23 cellular contexts compared by ENCODE assay signal in the genomic region with DNA sequence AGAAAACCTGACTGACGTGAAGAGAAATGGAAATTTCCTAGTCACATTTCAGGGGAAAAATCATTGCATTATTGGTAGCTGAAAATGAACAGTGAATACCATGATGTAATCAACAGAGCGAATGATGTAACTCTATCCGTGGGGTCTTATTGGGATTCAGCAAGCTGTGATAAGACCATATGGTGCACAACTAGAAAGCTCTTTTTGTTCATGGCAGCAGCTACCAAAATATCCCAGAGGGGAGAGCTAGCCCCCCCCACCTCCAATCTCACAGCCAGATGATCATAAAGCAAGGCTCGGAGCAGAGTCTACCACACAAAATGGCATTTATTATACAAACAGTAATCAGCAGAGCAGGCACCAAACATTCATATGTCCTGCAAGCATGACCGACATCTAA. TPM values are rescaled to one million over a fixed set of nuclear protein-coding genes. Genes with fewer than 3 reads are reported as not detected.
DNase-seq lines count a peak whose midpoint lies in the region; ATAC-seq and TF ChIP-seq lines count a peak whose summit lies in the region.
"Had no signal": no experiment of that assay in that cellular context is flagged by ENCODE, and none has a peak within 500 bp of the region (broad histone marks: within the 10 kb centered on the region; RNA-seq: fewer than 3 reads in every experiment).

No MANE protein-coding gene starts in this region.

- no peaks in the 10 kb centered on the region for H3K36me3 ChIP-seq in smooth muscle cell (ENCODE audit: low read depth)
- H3K36me3 ChIP-seq: colonic mucosa had no signal

- H3K79me2 ChIP-seq in smooth muscle cell (ENCODE audit: low read depth), result no peaks in the 10 kb centered on the region

- WGBS in smooth muscle cell (ENCODE audit: low lambda C conversion rate), result 51% methylated on average over 5 of the region's 5 CpGs

- no peaks in the 10 kb centered on the region for H3K4me1 ChIP-seq in smooth muscle cell (ENCODE audit: low read depth)
- H3K4me1 ChIP-seq: colonic mucosa, testis had no signal

- no peak for TF ChIP-seq CTCF in WTC11 (IDR thresholded peaks at IDR 0.05)
- no peak for TF ChIP-seq CTCF in smooth muscle cell (IDR thresholded peaks at IDR 0.05; ENCODE audit: borderline replicate concordance, insufficient read depth, poor library complexity, severe bottlenecking)

- no peaks in the 10 kb centered on the region for H4K20me1 ChIP-seq in smooth muscle cell (ENCODE audit: low read depth)

- H3K27me3 Mint-ChIP-seq in activated naive CD4-positive, alpha-beta T cell treated with anti-CD3 and anti-CD28 coated beads, Interleukin-2, amount 50 U/mL, for 24 hours, result no peaks in the 10 kb centered on the region
- no peaks in the 10 kb centered on the region for H3K27me3 Mint-ChIP-seq in WTC11 (ENCODE audit: low read depth)

- peak overlapping the region; percentile 30 for H3K27ac ChIP-seq in smooth muscle cell (ENCODE audit: low read depth)
- H3K27ac ChIP-seq: colonic mucosa, testis had no signal

- POLR2A ChIA-PET in WTC11 (lab: Charles Lee), result no interaction called here

- no peaks in the 10 kb centered on the region for H3K27me3 ChIP-seq in smooth muscle cell (ENCODE audit: low read depth)
- H3K27me3 ChIP-seq: colonic mucosa, testis had no signal

- H3K4me2 ChIP-seq in smooth muscle cell, result no peak overlapping the region

- DNase-seq in activated naive CD4-positive, alpha-beta T cell (lab: John Stamatoyannopoulos, UW), result no peak
- peak; percentile 99 for DNase-seq in NCI-H2171 treated with DMSO at 0.1 percent for 48 hours (lab: John Stamatoyannopoulos, UW)
- DNase-seq in WTC11 (ENCODE audit: low spot score), result no peak
- DNase-seq in smooth muscle cell (lab: John Stamatoyannopoulos, UW; ENCODE audit: unreplicated experiment), result no peak
- no peak for DNase-seq in DMS153 (lab: John Stamatoyannopoulos, UW)
- DNase-seq: activated CD8-positive, alpha-beta T cell treated with anti-CD3 and anti-CD28 coated beads, Interleukin-2, amount 10 ng/mL, durations not matched to agents 7 days and 5 days; activated T-cell treated with anti-CD3 and anti-CD28 coated beads, Interleukin-2, amount 50 U/mL, for 48 hours; colonic mucosa; DMS79; foreskin fibroblast; GOT3; MM.1S; NCI-H2029 treated with DMSO at 0.1 percent for 48 hours; stimulated activated CD4-positive, alpha-beta T cell treated with anti-CD3 and anti-CD28 coated beads, Interleukin-12 subunit alpha, Interleukin-12 subunit beta, amount 100 ng/mL, for 4 hours; T-helper 17 cell; testis had no signal

- H3K4me3 ChIP-seq in smooth muscle cell, result no peak overlapping the region
- H3K4me3 ChIP-seq: colonic mucosa, testis had no signal

- no peak overlapping the region for H3K9ac ChIP-seq in smooth muscle cell (ENCODE audit: low read depth)

- ATAC-seq in WTC11, result no peak
- no peak for ATAC-seq in HG02981 (IDR thresholded peaks at IDR 0.05; ENCODE audit: unreplicated experiment)
- ATAC-seq in GM19324 (IDR thresholded peaks at IDR 0.05; ENCODE audit: low FRiP score, unreplicated experiment), result no peak
- ATAC-seq: activated CD8-positive, alpha-beta T cell treated with anti-CD3 and anti-CD28 coated beads, Interleukin-2, amount 10 ng/mL, durations not matched to agents 7 days and 5 days; T-helper 17 cell had no signal

- peak overlapping the region; percentile 5 for H2AFZ ChIP-seq in smooth muscle cell (ENCODE audit: low read depth)

- no peaks in the 10 kb centered on the region for H3K4me1 Mint-ChIP-seq in activated naive CD4-positive, alpha-beta T cell treated with anti-CD3 and anti-CD28 coated beads, Interleukin-2, amount 50 U/mL, for 24 hours
- peaks cover 21% of the 10 kb centered on the region for H3K4me1 Mint-ChIP-seq in WTC11
- H3K4me1 Mint-ChIP-seq: IgD-negative memory B cell, T-helper 17 cell had no signal

- H3K27ac Mint-ChIP-seq in activated naive CD4-positive, alpha-beta T cell treated with anti-CD3 and anti-CD28 coated beads, Interleukin-2, amount 50 U/mL, for 24 hours, result peak overlapping the region; percentile 51
- no peak overlapping the region for H3K27ac Mint-ChIP-seq in WTC11
- H3K27ac Mint-ChIP-seq: activated CD8-positive, alpha-beta T cell treated with anti-CD3 and anti-CD28 coated beads, Interleukin-2, amount 10 ng/mL, durations not matched to agents 7 days and 5 days; activated naive CD8-positive, alpha-beta T cell; IgD-negative memory B cell; mesothelial cell of epicardium; T-helper 17 cell had no signal

- no peaks in the 10 kb centered on the region for H3K9me3 ChIP-seq in smooth muscle cell (replicated peaks; ENCODE audit: low read depth)
- H3K9me3 ChIP-seq: colonic mucosa, testis had no signal

- H3K9me3 Mint-ChIP-seq in activated naive CD4-positive, alpha-beta T cell treated with anti-CD3 and anti-CD28 coated beads, Interleukin-2, amount 50 U/mL, for 24 hours, result no peaks in the 10 kb centered on the region
- no peaks in the 10 kb centered on the region for H3K9me3 Mint-ChIP-seq in WTC11
- H3K9me3 Mint-ChIP-seq: IgD-negative memory B cell, mesothelial cell of epicardium had no signal

- CTCF ChIA-PET in WTC11 (lab: Charles Lee), result interaction anchor here (0.8 to 1.4 kb wide), 2 partner anchors 67 to 366 kb away, joined by 5 to 6 read pairs; no protein-coding TSS in a partner anchor

- peaks cover 15% of the 10 kb centered on the region for H3F3A ChIP-seq in smooth muscle cell (ENCODE audit: low read depth)

- H3K4me3 Mint-ChIP-seq in activated naive CD4-positive, alpha-beta T cell treated with anti-CD3 and anti-CD28 coated beads, Interleukin-2, amount 50 U/mL, for 24 hours, result no peak overlapping the region
- H3K4me3 Mint-ChIP-seq in WTC11, result no peak overlapping the region
- H3K4me3 Mint-ChIP-seq: activated CD8-positive, alpha-beta T cell treated with anti-CD3 and anti-CD28 coated beads, Interleukin-2, amount 10 ng/mL, durations not matched to agents 7 days and 5 days; activated naive CD8-positive, alpha-beta T cell; IgD-negative memory B cell; mesothelial cell of epicardium; T-helper 17 cell had no signal

- H3K36me3 Mint-ChIP-seq in activated naive CD4-positive, alpha-beta T cell treated with anti-CD3 and anti-CD28 coated beads, Interleukin-2, amount 50 U/mL, for 24 hours, result no peaks in the 10 kb centered on the region
- H3K36me3 Mint-ChIP-seq in WTC11, result no peaks in the 10 kb centered on the region
- H3K36me3 Mint-ChIP-seq: activated naive CD8-positive, alpha-beta T cell; mesothelial cell of epicardium had no signal

TF ChIP-seq in WTC11, 78 proteins besides CTCF, POLR2A, EP300 and RAD21:
- TF ChIP-seq, protein P1, sequence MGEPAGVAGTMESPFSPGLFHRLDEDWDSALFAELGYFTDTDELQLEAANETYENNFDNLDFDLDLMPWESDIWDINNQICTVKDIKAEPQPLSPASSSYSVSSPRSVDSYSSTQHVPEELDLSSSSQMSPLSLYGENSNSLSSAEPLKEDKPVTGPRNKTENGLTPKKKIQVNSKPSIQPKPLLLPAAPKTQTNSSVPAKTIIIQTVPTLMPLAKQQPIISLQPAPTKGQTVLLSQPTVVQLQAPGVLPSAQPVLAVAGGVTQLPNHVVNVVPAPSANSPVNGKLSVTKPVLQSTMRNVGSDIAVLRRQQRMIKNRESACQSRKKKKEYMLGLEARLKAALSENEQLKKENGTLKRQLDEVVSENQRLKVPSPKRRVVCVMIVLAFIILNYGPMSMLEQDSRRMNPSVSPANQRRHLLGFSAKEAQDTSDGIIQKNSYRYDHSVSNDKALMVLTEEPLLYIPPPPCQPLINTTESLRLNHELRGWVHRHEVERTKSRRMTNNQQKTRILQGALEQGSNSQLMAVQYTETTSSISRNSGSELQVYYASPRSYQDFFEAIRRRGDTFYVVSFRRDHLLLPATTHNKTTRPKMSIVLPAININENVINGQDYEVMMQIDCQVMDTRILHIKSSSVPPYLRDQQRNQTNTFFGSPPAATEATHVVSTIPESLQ (CRISPR knock-in tag; IDR thresholded peaks at IDR 0.05), result no peak
- peak; percentile 96 for TF ChIP-seq GABPB1 (CRISPR knock-in tag; IDR thresholded peaks at IDR 0.05)
TF ChIP-seq in WTC11: peak in this region for 1.

RNA-seq across cellular contexts. Expression of gene DNAH17, which starts 22.2 kb away (rescaled TPM):
- 0.73 to 0.94 TPM (median 0.87 TPM) in 3 replicates for total RNA-seq in WTC11 (2021)
- total RNA-seq in smooth muscle cell, result 0.18 and 0.27 TPM in 2 replicates
- polyA plus RNA-seq in smooth muscle cell, result 0.98 and 4.2 TPM in 2 replicates
- polyA plus RNA-seq: neural cell had no signal
